In the genomic region with DNA sequence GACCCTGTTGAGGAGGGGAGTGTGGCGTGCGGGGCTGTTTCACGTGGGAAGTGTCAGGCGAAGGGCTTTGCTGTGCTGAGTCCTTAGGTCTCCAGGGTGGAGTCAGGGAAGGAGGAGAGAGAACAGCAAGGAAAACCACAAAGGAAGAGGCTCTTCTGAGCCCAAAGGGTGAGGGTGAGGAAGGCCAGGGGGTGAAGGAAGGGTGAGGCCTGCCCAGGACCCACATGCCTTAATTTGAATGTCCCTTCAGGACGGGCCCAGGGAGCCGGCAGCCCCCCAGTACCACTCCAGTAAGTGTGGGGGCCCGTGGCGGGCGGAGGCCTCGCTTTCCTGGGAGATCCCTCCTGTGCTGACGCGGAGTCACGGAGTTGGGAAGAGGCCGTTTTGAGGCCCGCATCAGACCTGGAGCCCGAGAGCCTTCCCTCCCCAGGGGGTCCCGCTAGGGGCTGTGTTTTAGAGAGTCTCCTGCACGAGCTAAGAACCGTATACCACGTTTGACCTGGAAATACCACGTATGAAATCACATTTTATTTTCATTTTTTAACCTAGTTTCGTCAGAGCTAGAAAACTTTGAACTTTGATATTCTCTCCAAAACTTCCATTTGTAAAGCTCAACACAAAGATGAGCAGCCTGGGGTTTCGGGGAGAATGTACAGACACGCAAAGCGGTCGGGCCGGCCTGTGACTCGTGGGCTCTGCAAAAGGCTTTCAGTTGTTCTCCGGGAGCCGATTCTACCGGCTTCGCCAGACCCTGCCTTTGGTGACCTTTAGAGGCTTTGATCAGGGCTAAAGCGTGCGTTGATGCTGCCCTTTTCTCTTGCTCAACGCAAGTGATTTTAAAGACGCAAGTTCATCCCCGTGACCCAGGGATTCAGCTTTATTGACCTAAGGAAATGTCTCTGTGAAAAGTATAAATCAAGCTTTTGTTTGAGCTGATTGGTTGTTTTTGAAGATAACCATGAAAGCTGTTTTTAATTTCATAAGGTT, we compare ENCODE assay signal across 11 cellular contexts. TPM values are rescaled to one million over a fixed set of nuclear protein-coding genes. Genes with fewer than 3 reads are reported as not detected.
DNase-seq lines count a peak whose midpoint lies in the region; TF ChIP-seq lines count a peak whose summit lies in the region.
"Had no signal": no experiment of that assay in that cellular context is flagged by ENCODE, and none has a peak within 500 bp of the region (broad histone marks: within the 10 kb centered on the region; RNA-seq: fewer than 3 reads in every experiment).

No MANE protein-coding gene starts in this region.

- H3K27ac ChIP-seq in ectodermal cell (ENCODE audit: insufficient read depth, low read depth, low read length, poor library complexity, severe bottlenecking) (peak overlapping the region; percentile 16), mucosa of rectum (ENCODE audit: low read depth in 2 of 2, low read length in 2 of 2) (peak overlapping the region; percentile 61 to 73), subcutaneous abdominal adipose tissue (ENCODE audit: low read depth, low read length) (peak overlapping the region; percentile 19)
- H3K27ac ChIP-seq: epithelial cell of prostate, KMS-11 had no signal

- no peaks in the 10 kb centered on the region for H3K9me3 ChIP-seq in NT2/D1 (ENCODE audit: insufficient read depth, low read length)
- H3K9me3 ChIP-seq in ectodermal cell (ENCODE audit: control insufficient read depth, low read length), result no peaks in the 10 kb centered on the region
- H3K9me3 ChIP-seq in mucosa of rectum (ENCODE audit: control insufficient read depth in 2 of 2, low read length in 2 of 2), result no peaks in the 10 kb centered on the region
- H3K9me3 ChIP-seq in subcutaneous abdominal adipose tissue (ENCODE audit: control insufficient read depth in 5 of 5, low read length in 5 of 5), result no peaks in the 10 kb centered on the region
- no peaks in the 10 kb centered on the region for H3K9me3 ChIP-seq in BE2C

- peak overlapping the region; percentile 26 for H3K9ac ChIP-seq in NT2/D1 (ENCODE audit: insufficient read length, low read depth)
- H3K9ac ChIP-seq in mucosa of rectum (ENCODE audit: low read depth in 1 of 2, low read length in 2 of 2), result peak overlapping the region in 1 of 2 donors; percentile 35
- peak overlapping the region in 1 of 5 donors; percentile 58 for H3K9ac ChIP-seq in subcutaneous abdominal adipose tissue (ENCODE audit: low read length in 5 of 5)
- H3K9ac ChIP-seq: KMS-11 had no signal

- no peak for TF ChIP-seq CTCF in BE2C (IDR thresholded peaks at IDR 0.05; ENCODE audit: low read depth, low read length)

- H3K4me1 ChIP-seq in NT2/D1 (ENCODE audit: insufficient read depth, insufficient read length) (peaks cover 32% of the 10 kb centered on the region), ectodermal cell (ENCODE audit: control insufficient read depth, insufficient read depth, low read length) (peaks cover 30% of the 10 kb centered on the region), mucosa of rectum (ENCODE audit: control insufficient read depth in 2 of 2, insufficient read depth in 2 of 2, low read length in 2 of 2) (peaks cover 4 to 14% of the 10 kb centered on the region in 2 donors), subcutaneous abdominal adipose tissue (ENCODE audit: control insufficient read depth in 5 of 5, insufficient read depth in 5 of 5, low read length in 5 of 5) (peaks cover 9 to 55% (median 51%) of the 10 kb centered on the region in 5 donors), BE2C (peaks cover 20% of the 10 kb centered on the region)

- H3K27me3 ChIP-seq in NT2/D1 (ENCODE audit: insufficient read depth, insufficient read length) (no peaks in the 10 kb centered on the region), ectodermal cell (ENCODE audit: control insufficient read depth, insufficient read depth, low read length, poor library complexity, severe bottlenecking) (no peaks in the 10 kb centered on the region), mucosa of rectum (ENCODE audit: control insufficient read depth in 2 of 2, insufficient read depth in 2 of 2, low read length in 2 of 2) (no peaks in the 10 kb centered on the region), subcutaneous abdominal adipose tissue (ENCODE audit: control insufficient read depth in 5 of 5, insufficient read depth in 4 of 5, low read length in 5 of 5) (no peaks in the 10 kb centered on the region), BE2C (no peaks in the 10 kb centered on the region)

- WGBS in ectodermal cell, 2 experiments, result 86% methylated on average over 37 of the region's 37 CpGs

- H3K4me3 ChIP-seq in NT2/D1 (ENCODE audit: insufficient read length, low read depth) (no peak overlapping the region), ectodermal cell (ENCODE audit: insufficient read depth, low read depth, low read length) (no peak overlapping the region), mucosa of rectum (ENCODE audit: low read length in 2 of 2) (no peak overlapping the region), subcutaneous abdominal adipose tissue (ENCODE audit: low read depth in 1 of 5, low read length in 5 of 5) (no peak overlapping the region), BE2C (ENCODE audit: low read depth, low read length) (no peak overlapping the region)

- H3K36me3 ChIP-seq in NT2/D1 (ENCODE audit: insufficient read depth, insufficient read length, low read length) (peaks cover 16% of the 10 kb centered on the region), ectodermal cell (ENCODE audit: control insufficient read depth, insufficient read depth, low read length) (no peaks in the 10 kb centered on the region), mucosa of rectum (ENCODE audit: control insufficient read depth in 2 of 2, insufficient read depth in 2 of 2, low read length in 2 of 2) (peaks cover 0 to 10% of the 10 kb centered on the region in 2 donors), subcutaneous abdominal adipose tissue (ENCODE audit: control insufficient read depth in 5 of 5, insufficient read depth in 5 of 5, low read length in 5 of 5) (peaks cover 0 to 21% (median 9%) of the 10 kb centered on the region in 5 donors), BE2C (no peaks in the 10 kb centered on the region)

- DNase-seq in NT2/D1 (ENCODE audit: low read depth, low spot score) (no peak), BE2C (no peak), AG08396 (ENCODE audit: low spot score) (no peak), SKM-1 treated with dmso at 0.1 percent for 144 hours (lab: John Stamatoyannopoulos, UW; ENCODE audit: unreplicated experiment) (no peak), superior temporal gyrus (ENCODE audit: extremely low spot score) (no peak)
- DNase-seq: NCI-H2107 had no signal

RNA-seq across cellular contexts. Expression of gene TTYH3, which starts 23.6 kb away (rescaled TPM):
- 127 TPM for polyA plus RNA-seq in ectodermal cell (2013, experiment 1 of 4)
- polyA plus RNA-seq in ectodermal cell (2013, experiment 2 of 4), result 137 TPM
- 107 TPM for polyA plus RNA-seq in ectodermal cell (2013, experiment 3 of 4)
- polyA plus RNA-seq in ectodermal cell (2013, experiment 4 of 4), result 122 TPM
- polyA plus RNA-seq in BE2C (2012; ENCODE audit: insufficient read depth, insufficient read length, low read depth), result 127 TPM

RNA-seq across cellular contexts. Expression of gene IQCE, which starts 49.4 kb away (rescaled TPM):
- polyA plus RNA-seq in ectodermal cell (2013, experiment 1 of 4), result 17.6 TPM
- polyA plus RNA-seq in ectodermal cell (2013, experiment 2 of 4), result 18.1 TPM
- 15.0 TPM for polyA plus RNA-seq in ectodermal cell (2013, experiment 3 of 4)
- 17.7 TPM for polyA plus RNA-seq in ectodermal cell (2013, experiment 4 of 4)
- 4.5 TPM for polyA plus RNA-seq in BE2C (2012; ENCODE audit: insufficient read depth, insufficient read length, low read depth)

RNA-seq across cellular contexts. Expression of gene BRAT1, which starts 52.9 kb away (rescaled TPM):
- 50.2 TPM for polyA plus RNA-seq in ectodermal cell (2013, experiment 1 of 4)
- 46.1 TPM for polyA plus RNA-seq in ectodermal cell (2013, experiment 2 of 4)
- polyA plus RNA-seq in ectodermal cell (2013, experiment 3 of 4), result 44.3 TPM
- 47.9 TPM for polyA plus RNA-seq in ectodermal cell (2013, experiment 4 of 4)
- polyA plus RNA-seq in BE2C (2012; ENCODE audit: insufficient read depth, insufficient read length, low read depth), result 77.4 TPM

Comparison
In these comparisons a context has a peak if more than half of its experiments do, and no peak if none do; other contexts are left out.
1. H3K27ac ChIP-seq: peak in every context shown above with its lines; median percentile 67 in mucosa of rectum; 19 in subcutaneous abdominal adipose tissue; 16 in ectodermal cell.